11 cellular contexts compared by ENCODE assay signal in genomic region chr2:240454031-240454901, GRCh38. TPM values are rescaled to one million over a fixed set of nuclear protein-coding genes. Genes with fewer than 3 reads are reported as not detected.
A peak's percentile ranks its signal among the peaks of the same experiment; 100 is the strongest.
DNase-seq lines count a peak whose midpoint lies in the region; ATAC-seq and TF ChIP-seq lines count a peak whose summit lies in the region.
"Had no signal": no experiment of that assay in that cellular context is flagged by ENCODE, and none has a peak within 500 bp of the region (broad histone marks: within the 10 kb centered on the region; RNA-seq: fewer than 3 reads in every experiment).

No MANE protein-coding gene starts in this region.

- no peaks in the 10 kb centered on the region for H3K9me3 Mint-ChIP-seq in stimulated activated naive CD8-positive, alpha-beta T cell treated with anti-CD3 and anti-CD28 coated beads, Interleukin-15, Interleukin-2, amounts not matched to agents 100 ng/mL and 50 ng/mL, for 24 hours
- H3K9me3 Mint-ChIP-seq in natural killer cell: no peaks in the 10 kb centered on the region

- ATAC-seq in stimulated activated naive CD8-positive, alpha-beta T cell treated with anti-CD3 and anti-CD28 coated beads, Interleukin-15, Interleukin-2, amounts not matched to agents 100 U/mL and 50 U/mL, for 24 hours: no peak
- ATAC-seq in natural killer cell (peak in 1 of 3 donors; percentile 19), GM18867 (IDR thresholded peaks at IDR 0.05; ENCODE audit: unreplicated experiment) (no peak)

- H3K27me3 ChIP-seq in vagina: no peaks in the 10 kb centered on the region

- no peak for TF ChIP-seq POLR2A in vagina (IDR thresholded peaks at IDR 0.05)

- H3K27me3 Mint-ChIP-seq in stimulated activated naive CD8-positive, alpha-beta T cell treated with anti-CD3 and anti-CD28 coated beads, Interleukin-15, Interleukin-2, amounts not matched to agents 100 ng/mL and 50 ng/mL, for 24 hours: peaks cover 44% of the 10 kb centered on the region
- H3K27me3 Mint-ChIP-seq in natural killer cell (ENCODE audit: low read depth in 2 of 2): peaks cover 25 to 40% of the 10 kb centered on the region in 2 donors

- no peaks in the 10 kb centered on the region for H3K9me3 ChIP-seq in vagina
- H3K9me3 ChIP-seq: transverse colon had no signal

- H3K36me3 ChIP-seq in vagina: no peaks in the 10 kb centered on the region
- H3K36me3 ChIP-seq: transverse colon had no signal

- peak overlapping the region; percentile 64 to 86 for H3K4me3 ChIP-seq in vagina

- H3K4me3 Mint-ChIP-seq in stimulated activated naive CD8-positive, alpha-beta T cell treated with anti-CD3 and anti-CD28 coated beads, Interleukin-15, Interleukin-2, amounts not matched to agents 100 ng/mL and 50 ng/mL, for 24 hours: peak overlapping the region; percentile 54
- peak overlapping the region; percentile 77 for H3K4me3 Mint-ChIP-seq in natural killer cell

- peaks cover 76% of the 10 kb centered on the region for H3K4me1 ChIP-seq in vagina

- no peaks in the 10 kb centered on the region for H3K36me3 Mint-ChIP-seq in stimulated activated naive CD8-positive, alpha-beta T cell treated with anti-CD3 and anti-CD28 coated beads, Interleukin-15, Interleukin-2, amounts not matched to agents 100 ng/mL and 50 ng/mL, for 24 hours (ENCODE audit: low read depth)
- H3K36me3 Mint-ChIP-seq in natural killer cell: no peaks in the 10 kb centered on the region

- no peak for DNase-seq in stimulated activated naive CD8-positive, alpha-beta T cell treated with anti-CD3 and anti-CD28 coated beads, Interleukin-15, Interleukin-2, amounts not matched to agents 100 U/mL and 50 U/mL, for 24 hours
- DNase-seq in natural killer cell (no peak), vagina (ENCODE audit: extremely low spot score in 2 of 2) (no peak), midbrain (lab: John Stamatoyannopoulos, UW) (no peak), hepatic stellate cell (ENCODE audit: low spot score) (no peak)
- DNase-seq: COR-L47, RPMI8226, transverse colon had no signal

- no peaks in the 10 kb centered on the region for H3K4me1 Mint-ChIP-seq in stimulated activated naive CD8-positive, alpha-beta T cell treated with anti-CD3 and anti-CD28 coated beads, Interleukin-15, Interleukin-2, amounts not matched to agents 100 ng/mL and 50 ng/mL, for 24 hours (ENCODE audit: low read depth)
- peaks cover 5 to 17% of the 10 kb centered on the region in 2 donors for H3K4me1 Mint-ChIP-seq in natural killer cell

- no peak overlapping the region for H3K27ac Mint-ChIP-seq in stimulated activated naive CD8-positive, alpha-beta T cell treated with anti-CD3 and anti-CD28 coated beads, Interleukin-15, Interleukin-2, amounts not matched to agents 100 ng/mL and 50 ng/mL, for 24 hours
- no peak overlapping the region for H3K27ac Mint-ChIP-seq in natural killer cell

- H3K27ac ChIP-seq in cingulate gyrus (ENCODE audit: low read depth, low read length) (peak overlapping the region; percentile 89), vagina (peak overlapping the region; percentile 76)
- H3K27ac ChIP-seq: transverse colon had no signal

- TF ChIP-seq CTCF in natural killer cell (IDR thresholded peaks at IDR 0.05) (no peak), vagina (IDR thresholded peaks at IDR 0.05) (no peak)

- intact Hi-C loops in natural killer cell (cut with micrococcal nuclease) (no loop called here), vagina (cut with DNase I) (loop anchor here (5.0 kb wide), 1 partner anchor 113 kb away; the partner anchor contains the start of gene RNPEPL1)

RNA-seq across cellular contexts. Expression of gene GPC1, which starts 18.8 kb away (rescaled TPM):
- total RNA-seq in natural killer cell (1 to 10 TPM in 1 of 3 donors, under 1 TPM in 2; 0.79 to 1.4 (median 0.94) TPM), vagina (73.2 TPM)

Comparison
In these comparisons a context has a peak if more than half of its experiments do, and no peak if none do; other contexts are left out.
1. RNA of gene GPC1, which starts 18.8 kb away (total RNA-seq): 73.2 TPM in vagina (single experiment); 0.79 to 1.4 TPM in natural killer cell; every median in the first group is over 10 times any median in the second.